10 cellular contexts compared by ENCODE assay signal in genomic region chr2:20667531-20668401, GRCh38. TPM values are rescaled to one million over a fixed set of nuclear protein-coding genes. Genes with fewer than 3 reads are reported as not detected.
DNase-seq lines count a peak whose midpoint lies in the region; ATAC-seq and TF ChIP-seq lines count a peak whose summit lies in the region.
"Had no signal": no experiment of that assay in that cellular context is flagged by ENCODE, and none has a peak within 500 bp of the region (broad histone marks: within the 10 kb centered on the region; RNA-seq: fewer than 3 reads in every experiment).

No MANE protein-coding gene starts in this region.

- H3K9ac ChIP-seq in NT2/D1 (ENCODE audit: insufficient read length, low read depth) = peak overlapping the region; percentile 80

- ATAC-seq in GM18909 (IDR thresholded peaks at IDR 0.05; ENCODE audit: poor library complexity, unreplicated experiment) (peak; percentile 18), heart right ventricle (no peak), gastrocnemius medialis (no peak), HG02938 (IDR thresholded peaks at IDR 0.05; ENCODE audit: unreplicated experiment) (no peak), HG02870 (IDR thresholded peaks at IDR 0.05; ENCODE audit: unreplicated experiment) (no peak)

- H3K4me3 ChIP-seq in NT2/D1 (ENCODE audit: insufficient read length, low read depth) (peak overlapping the region; percentile 49), heart right ventricle (peak overlapping the region; percentile 18 to 57 (median 51)), gastrocnemius medialis (peak overlapping the region in 3 of 4 donors; percentile 31 to 51 (median 36))

- H3K27ac ChIP-seq in heart right ventricle (peak overlapping the region in 3 of 10 donors; percentile 10 to 44 (median 39)), gastrocnemius medialis (no peak overlapping the region)
- H3K27ac ChIP-seq: pancreas had no signal

- WGBS in heart right ventricle, 2 donors = 23 to 27% methylated on average over 37 to 39 of the region's 39 CpGs

- DNase-seq in NT2/D1 (ENCODE audit: low read depth, low spot score) (no peak), heart right ventricle (no peak), gastrocnemius medialis (no peak), EL (no peak), dermis blood vessel endothelial cell (no peak)

- H3K27me3 ChIP-seq in NT2/D1 (ENCODE audit: insufficient read depth, insufficient read length) (peaks cover 62% of the 10 kb centered on the region), heart right ventricle (peaks cover 39 to 98% (median 97%) of the 10 kb centered on the region in 7 donors), gastrocnemius medialis (peaks cover 87 to 94% (median 89%) of the 10 kb centered on the region in 3 donors)

- H3K36me3 ChIP-seq in NT2/D1 (ENCODE audit: insufficient read depth, insufficient read length, low read length) = no peaks in the 10 kb centered on the region
- H3K36me3 ChIP-seq in heart right ventricle = no peaks in the 10 kb centered on the region
- H3K36me3 ChIP-seq in gastrocnemius medialis = no peaks in the 10 kb centered on the region
- H3K36me3 ChIP-seq: pancreas had no signal

- no peak for TF ChIP-seq CTCF in heart right ventricle (IDR thresholded peaks at IDR 0.05)
- TF ChIP-seq CTCF in gastrocnemius medialis (IDR thresholded peaks at IDR 0.05 in 4 of 5, conservative IDR thresholded peaks at IDR 0.05 in 1 of 5) = no peak

- H3K9me3 ChIP-seq in NT2/D1 (ENCODE audit: insufficient read depth, low read length) (no peaks in the 10 kb centered on the region), heart right ventricle (no peaks in the 10 kb centered on the region), gastrocnemius medialis (no peaks in the 10 kb centered on the region)
- H3K9me3 ChIP-seq: pancreas had no signal

- intact Hi-C loops in heart right ventricle (cut with DNase I) (loop anchor here in 3 of 10 donors (10.0 kb wide), 2 partner anchors 157 to 447 kb away; partner anchors contain the start of gene LDAH (in 1 of the 3)), gastrocnemius medialis (cut with DNase I; ENCODE audit: low total_unique reads) (no loop called here)

- peaks cover 13% of the 10 kb centered on the region for H3K4me1 ChIP-seq in NT2/D1 (ENCODE audit: insufficient read depth, insufficient read length)
- H3K4me1 ChIP-seq in heart right ventricle = peaks cover 0 to 37% (median 20%) of the 10 kb centered on the region in 9 donors
- peaks cover 0 to 18% of the 10 kb centered on the region in 2 donors for H3K4me1 ChIP-seq in gastrocnemius medialis
- H3K4me1 ChIP-seq: pancreas had no signal

- TF ChIP-seq POLR2A in gastrocnemius medialis (IDR thresholded peaks at IDR 0.05) = no peak

- in situ Hi-C loops in gastrocnemius medialis (cut with MboI; ENCODE audit: low sequenced_read_pairs in 4 of 4) = loop anchor here in 3 of 4 donors (10.0 to 25.0 kb wide), 3 partner anchors 297 to 447 kb away; partner anchors contain the start of gene TDRD15 (in 1 of the 3)

RNA-seq across cellular contexts. Expression of gene GDF7, which starts 0.8 kb away (rescaled TPM):
- total RNA-seq in heart right ventricle (1 to 10 TPM in 1 of 10 donors, under 1 TPM in 9; 0.10 to 1.2 (median 0.66) TPM), gastrocnemius medialis (under 1 TPM in 3 of 4 donors, not detected in 1; 0.02 to 0.10 (median 0.07) TPM), dermis blood vessel endothelial cell (5.4 and 28.1 TPM in 2 replicates)
- under 1 TPM; 0.17 to 0.37 TPM for polyA plus RNA-seq in heart right ventricle
- total RNA-seq: activated CD8-positive, alpha-beta memory T cell treated with anti-CD3 and anti-CD28 coated beads for 36 hours had no signal

RNA-seq across cellular contexts. Expression of gene HS1BP3, which starts 16.9 kb away (rescaled TPM):
- total RNA-seq in heart right ventricle (10 to 100 TPM; 11.3 to 26.3 (median 16.1) TPM), gastrocnemius medialis (10 to 100 TPM; 16.6 to 26.9 (median 19.4) TPM), dermis blood vessel endothelial cell (36.9 and 49.9 TPM in 2 replicates)
- polyA plus RNA-seq in heart right ventricle = 10 to 100 TPM; 16.8 to 24.6 TPM
